In genomic region chr20:64092258-64093012, GRCh38 we compare ENCODE assay signal across 21 cellular contexts. TPM values are rescaled to one million over a fixed set of nuclear protein-coding genes. Genes with fewer than 3 reads are reported as not detected.
DNase-seq lines count a peak whose midpoint lies in the region; ATAC-seq, FAIRE-seq and TF ChIP-seq lines count a peak whose summit lies in the region.
"Had no signal": no experiment of that assay in that cellular context is flagged by ENCODE, and none has a peak within 500 bp of the region (broad histone marks: within the 10 kb centered on the region; RNA-seq: fewer than 3 reads in every experiment).

No MANE protein-coding gene starts in this region.

- H3K4ac ChIP-seq in mesendoderm (ENCODE audit: low read depth, low read length), result no peak overlapping the region

- peaks cover 7% of the 10 kb centered on the region for H3K4me1 Mint-ChIP-seq in WTC11

- no peak overlapping the region for H2BK5ac ChIP-seq in mesendoderm (ENCODE audit: low read length)

- no peak overlapping the region for H2AK5ac ChIP-seq in mesendoderm (ENCODE audit: low read length)

- BruUV-seq in HCT116 (replicated peaks; lab: Mats Ljungman, UMichigan) (no TSS peak), A673 (replicated peaks; lab: Mats Ljungman, UMichigan) (no TSS peak)

- peaks cover 6% of the 10 kb centered on the region for H3K36me3 Mint-ChIP-seq in WTC11

- no peak for FAIRE-seq in H54 (lab: Jason Lieb, UNC)
- FAIRE-seq: TTC549 had no signal

- peaks cover 11% of the 10 kb centered on the region; the same call in 1 of the 2 replicates for H3K27me3 Mint-ChIP-seq in WTC11 (ENCODE audit: low read depth)

- H3K4me1 ChIP-seq in BLaER1 (peaks cover 11% of the 10 kb centered on the region; the same call in 1 of the 2 replicates), HCT116 (ENCODE audit: control insufficient read depth in 1 of 2, insufficient read depth in 2 of 2, low read length in 2 of 2) (no peaks in the 10 kb centered on the region), mesendoderm (ENCODE audit: control insufficient read depth, low read depth, low read length) (no peaks in the 10 kb centered on the region), A673 (ENCODE audit: insufficient read depth, low read length, poor library complexity, severe bottlenecking) (no peaks in the 10 kb centered on the region), esophagus squamous epithelium (peaks cover 0 to 13% (median 0%) of the 10 kb centered on the region in 3 donors)

- no peak for TF ChIP-seq CTCF in HCT116 (IDR thresholded peaks at IDR 0.05 in 2 of 3, conservative IDR thresholded peaks at IDR 0.05 in 1 of 3; ENCODE audit: borderline replicate concordance in 1 of 3, insufficient read depth in 1 of 3, low read depth in 2 of 3, low read length in 2 of 3)
- no peak for TF ChIP-seq CTCF in WTC11 (IDR thresholded peaks at IDR 0.05)
- TF ChIP-seq CTCF in A673 (conservative IDR thresholded peaks at IDR 0.05; ENCODE audit: low read depth, low read length), result no peak
- TF ChIP-seq CTCF in esophagus squamous epithelium (IDR thresholded peaks at IDR 0.05), result no peak

- peaks cover 10% of the 10 kb centered on the region for H3K9me3 ChIP-seq in BLaER1
- H3K9me3 ChIP-seq in HCT116 (ENCODE audit: control insufficient read depth in 1 of 2, insufficient read depth in 1 of 2, low read depth in 1 of 2, low read length in 2 of 2), result peaks cover 6% of the 10 kb centered on the region in 2 experiments; a peak in 2 of 4 replicates
- H3K9me3 ChIP-seq in A673 (ENCODE audit: low read depth, low read length, poor library complexity, severe bottlenecking), result no peaks in the 10 kb centered on the region
- no peaks in the 10 kb centered on the region for H3K9me3 ChIP-seq in esophagus squamous epithelium

- DNase-seq in HCT116 (ENCODE audit: low read depth, low spot score) (no peak), WTC11 (ENCODE audit: low spot score) (no peak), mesendoderm (no peak), A673 (ENCODE audit: low spot score) (no peak), H54 (ENCODE audit: insufficient read length, low spot score) (no peak), esophagus squamous epithelium (lab: John Stamatoyannopoulos, UW) (no peak)
- DNase-seq: activated CD4-positive, alpha-beta T cell treated with anti-CD3 and anti-CD28 coated beads, Interleukin-2, amount 50 U/mL, for 1 hour; activated T-cell treated with anti-CD3 and anti-CD28 coated beads, Interleukin-2, amount 50 U/mL, for 48 hours; NCI-H1105 treated with DMSO at 0.1 percent for 48 hours; stimulated activated CD4-positive, alpha-beta T cell treated with anti-CD3 and anti-CD28 coated beads, Interleukin-2, amount 100 ng/mL, for 24 hours had no signal

- peak overlapping the region; percentile 85; the same call in 1 of the 2 replicates for H3K27ac Mint-ChIP-seq in WTC11

- H3K79me1 ChIP-seq in mesendoderm (ENCODE audit: low read length), result no peaks in the 10 kb centered on the region

- H3K27ac ChIP-seq in BLaER1, result no peak overlapping the region
- no peak overlapping the region for H3K27ac ChIP-seq in HCT116 (ENCODE audit: low read depth, low read length)
- no peak overlapping the region for H3K27ac ChIP-seq in mesendoderm (ENCODE audit: low read depth, low read length)
- no peak overlapping the region for H3K27ac ChIP-seq in A673 (ENCODE audit: low read depth, low read length, poor library complexity, severe bottlenecking)
- H3K27ac ChIP-seq in esophagus squamous epithelium, result no peak overlapping the region
- H3K27ac ChIP-seq: hepatocyte, KMS-11 had no signal

- intact Hi-C loops in HCT116 (cut with micrococcal nuclease), result no loop called here
- intact Hi-C loops in A673 (cut with micrococcal nuclease; ENCODE audit: unreplicated experiment), result no loop called here
- intact Hi-C loops in esophagus squamous epithelium (cut with DNase I), result no loop called here

- H3K4me3 ChIP-seq in BLaER1 (no peak overlapping the region), HCT116 (replicated peaks in 1 of 2; ENCODE audit: low read depth in 1 of 2, low read length in 2 of 2) (no peak overlapping the region), mesendoderm (ENCODE audit: low read length) (no peak overlapping the region), A673 (ENCODE audit: low read depth, low read length, poor library complexity, severe bottlenecking) (no peak overlapping the region), esophagus squamous epithelium (no peak overlapping the region)
- H3K4me3 ChIP-seq: hepatocyte had no signal

- no peak overlapping the region for H3K4me3 Mint-ChIP-seq in WTC11

- POLR2A ChIA-PET in HCT116 (lab: Charles Lee), result no interaction called here
- POLR2A ChIA-PET in WTC11 (lab: Charles Lee), result interaction anchor here (1.2 kb wide), 1 partner anchor 38 kb away, joined by 3 read pairs; no protein-coding TSS in a partner anchor
- POLR2A ChIA-PET in A673 (lab: Charles Lee; ENCODE audit: low non-redundant PET), result no interaction called here

- ATAC-seq in HCT116 (peak; percentile 33; the same call in 1 of the 2 replicates), WTC11 (peak; percentile 25)

- H4K20me1 ChIP-seq in BLaER1 (peaks cover 33% of the 10 kb centered on the region), HCT116 (ENCODE audit: insufficient read depth) (no peaks in the 10 kb centered on the region)

- H4K8ac ChIP-seq in mesendoderm (ENCODE audit: low read depth, low read length), result no peak overlapping the region

- H3K9ac ChIP-seq in BLaER1 (no peak overlapping the region), HCT116 (ENCODE audit: low read length) (no peak overlapping the region), mesendoderm (ENCODE audit: low read length) (no peak overlapping the region)
- H3K9ac ChIP-seq: KMS-11 had no signal

- H3K79me2 ChIP-seq in HCT116 (ENCODE audit: insufficient read depth, low read length), result no peaks in the 10 kb centered on the region
- H3K79me2 ChIP-seq in mesendoderm (ENCODE audit: control insufficient read depth, insufficient read depth, low read length), result no peaks in the 10 kb centered on the region
- H3K79me2 ChIP-seq: hepatocyte had no signal

- no peak overlapping the region for H4K5ac ChIP-seq in mesendoderm (ENCODE audit: low read length)

- peaks cover 16% of the 10 kb centered on the region for H3K9me3 Mint-ChIP-seq in WTC11

- peak overlapping the region; percentile 66 for H3K23ac ChIP-seq in mesendoderm (ENCODE audit: low read length)

- H3K27me3 ChIP-seq in BLaER1, result peaks cover 23% of the 10 kb centered on the region
- H3K27me3 ChIP-seq in HCT116 (ENCODE audit: insufficient read depth, low read length), result no peaks in the 10 kb centered on the region
- no peaks in the 10 kb centered on the region for H3K27me3 ChIP-seq in mesendoderm (ENCODE audit: insufficient read depth, low read length, poor library complexity)
- H3K27me3 ChIP-seq in A673 (replicated peaks; ENCODE audit: insufficient read depth, low read depth, low read length, poor library complexity), result no peaks in the 10 kb centered on the region
- peaks cover 0 to 57% (median 0%) of the 10 kb centered on the region in 4 donors for H3K27me3 ChIP-seq in esophagus squamous epithelium
- H3K27me3 ChIP-seq: hepatocyte had no signal

- no peak overlapping the region for H2BK120ac ChIP-seq in mesendoderm (ENCODE audit: low read depth, low read length)

- peaks cover 8% of the 10 kb centered on the region; the same call in 1 of the 2 replicates for H3K36me3 ChIP-seq in BLaER1
- H3K36me3 ChIP-seq in HCT116 (ENCODE audit: control insufficient read depth in 1 of 2, insufficient read depth in 2 of 2, low read length in 2 of 2), result no peaks in the 10 kb centered on the region
- H3K36me3 ChIP-seq in mesendoderm (ENCODE audit: control insufficient read depth, insufficient read depth, low read length), result no peaks in the 10 kb centered on the region
- H3K36me3 ChIP-seq in A673 (ENCODE audit: insufficient read depth, low read length, poor library complexity, severe bottlenecking), result no peaks in the 10 kb centered on the region
- no peaks in the 10 kb centered on the region for H3K36me3 ChIP-seq in esophagus squamous epithelium

- no peak overlapping the region for H2BK15ac ChIP-seq in mesendoderm (replicated peaks; ENCODE audit: low read depth)

- H3K56ac ChIP-seq in mesendoderm (ENCODE audit: low read length), result no peak overlapping the region

- no peak for TF ChIP-seq RAD21 in HCT116 (IDR thresholded peaks at IDR 0.05; ENCODE audit: low read depth)

- RAD21 ChIA-PET in HCT116 (lab: Charles Lee; ENCODE audit: low non-redundant PET in 1 of 2, low total read pairs in 2 of 2, uncharacterized antibody in 2 of 2, unreplicated experiment in 2 of 2), result no interaction called here

- CTCF ChIA-PET in HCT116 (lab: Charles Lee), result interaction anchor here (0.6 kb wide), 1 partner anchor 193 kb away, joined by 3 read pairs; no protein-coding TSS in a partner anchor
- CTCF ChIA-PET in WTC11 (lab: Charles Lee), result interaction anchor here (0.7 to 3.4 kb wide), 8 partner anchors 9 to 53 kb away, joined by 3 to 26 read pairs (median 6); partner anchors contain the start of gene LKAAEAR1
- CTCF ChIA-PET in A673 (lab: Charles Lee), result interaction anchor here (0.6 kb wide), 1 partner anchor 10 kb away, joined by 10 read pairs; no protein-coding TSS in a partner anchor

- no CpG with 5 or more reads among the region's 27 CpGs for WGBS in mesendoderm (ENCODE audit: extremely low coverage, insufficient coverage, low lambda C conversion rate)
- whole genome bisulfite sequencing in esophagus squamous epithelium, 2 donors, result 37% methylated on average over 14 of the region's 27 CpGs; no CpG with 5 or more reads in 1 of the 2 donors

- no peak overlapping the region for H2AFZ ChIP-seq in HCT116 (ENCODE audit: low read depth, low read length, poor library complexity, severe bottlenecking)
- H2AFZ ChIP-seq: hepatocyte had no signal

- no peaks in the 10 kb centered on the region for H3K9me2 ChIP-seq in HCT116 (ENCODE audit: insufficient read depth)

- H3K18ac ChIP-seq in mesendoderm (ENCODE audit: low read length), result no peak overlapping the region

- TF ChIP-seq POLR2A in HCT116 (IDR thresholded peaks at IDR 0.05; ENCODE audit: borderline replicate concordance, extremely low read depth, insufficient read depth, insufficient read length) (no peak), H54 (IDR thresholded peaks at IDR 0.05; ENCODE audit: low read depth, low read length) (no peak), esophagus squamous epithelium (IDR thresholded peaks at IDR 0.05) (no peak)

- 0 out of 2 replicates have a peak overlapping the region, but pooled peaks have one; percentile 9 for H3K4me2 ChIP-seq in BLaER1
- no peak overlapping the region for H3K4me2 ChIP-seq in HCT116 (ENCODE audit: low read length)
- no peak overlapping the region for H3K4me2 ChIP-seq in mesendoderm (ENCODE audit: low read length)
- H3K4me2 ChIP-seq: hepatocyte, KMS-11 had no signal

RNA-seq across cellular contexts. Expression of gene LKAAEAR1, which starts 8.2 kb away (rescaled TPM):
- total RNA-seq in HCT116 (2021; ENCODE audit: unreplicated experiment), result not detected
- 0.06 and 0.08 TPM in 2 replicates for polyA plus RNA-seq in HCT116 (2012)
- total RNA-seq in WTC11 (2021), result 0.53 to 1.7 TPM (median 0.73 TPM) in 3 replicates
- polyA plus RNA-seq in mesendoderm (2013, experiment 1 of 2), result 0.14 TPM
- polyA plus RNA-seq in mesendoderm (2013, experiment 2 of 2), result 0.04 TPM
- 0.37 and 0.62 TPM in 2 replicates for total RNA-seq in A673 (2021)
- not detected for total RNA-seq in esophagus squamous epithelium
- total RNA-seq: cardiac septum, fibroblast of lung, hepatocyte, kidney epithelial cell, mucosa of gallbladder, osteocyte had no signal
- polyA plus RNA-seq: BJ, fibroblast of lung had no signal

RNA-seq across cellular contexts. Expression of gene OPRL1, which starts 12.6 kb away (rescaled TPM):
- total RNA-seq in HCT116 (2021; ENCODE audit: unreplicated experiment) (1.6 TPM), WTC11 (2021) (1.7 to 2.2 TPM (median 2.0 TPM) in 3 replicates), A673 (2021) (0.32 and 0.46 TPM in 2 replicates), esophagus squamous epithelium (under 1 TPM in 3 of 4 donors, not detected in 1; 0.34 to 0.91 (median 0.76) TPM)
- polyA plus RNA-seq in HCT116 (2012), result 1.6 and 1.7 TPM in 2 replicates
- polyA plus RNA-seq in mesendoderm (2013, experiment 1 of 2), result 0.07 TPM
- 0.10 TPM for polyA plus RNA-seq in mesendoderm (2013, experiment 2 of 2)

RNA-seq across cellular contexts. Expression of gene RGS19, which starts 13.1 kb away (rescaled TPM):
- 21.4 TPM for total RNA-seq in HCT116 (2021; ENCODE audit: unreplicated experiment)
- 18.1 and 21.4 TPM in 2 replicates for polyA plus RNA-seq in HCT116 (2012)
- total RNA-seq in WTC11 (2021), result 13.8 to 15.9 TPM (median 15.1 TPM) in 3 replicates
- 11.2 TPM for polyA plus RNA-seq in mesendoderm (2013, experiment 1 of 2)
- 10.0 TPM for polyA plus RNA-seq in mesendoderm (2013, experiment 2 of 2)
- 14.4 and 16.4 TPM in 2 replicates for total RNA-seq in A673 (2021)
- 10 to 100 TPM in 3 of 4 donors, 1 to 10 TPM in 1; 7.4 to 14.4 (median 11.0) TPM for total RNA-seq in esophagus squamous epithelium

RNA-seq across cellular contexts. Expression of gene NPBWR2, which starts 14.9 kb away (rescaled TPM):
- total RNA-seq in HCT116 (2021; ENCODE audit: unreplicated experiment) (not detected), WTC11 (2021) (not detected in 3 replicates), A673 (2021) (not detected in 2 replicates), esophagus squamous epithelium (not detected)
- not detected in 2 replicates for polyA plus RNA-seq in HCT116 (2012)
- not detected for polyA plus RNA-seq in mesendoderm (2013, experiment 1 of 2)
- not detected for polyA plus RNA-seq in mesendoderm (2013, experiment 2 of 2)
- total RNA-seq: cardiac septum, fibroblast of lung, hepatocyte, kidney epithelial cell, mucosa of gallbladder, osteocyte, temporal lobe had no signal
- polyA plus RNA-seq: BJ, fibroblast of lung, hepatocyte had no signal

RNA-seq across cellular contexts. Expression of gene TCEA2, which starts 29.4 kb away (rescaled TPM):
- 29.7 TPM for total RNA-seq in HCT116 (2021; ENCODE audit: unreplicated experiment)
- polyA plus RNA-seq in HCT116 (2012), result 37.7 and 40.4 TPM in 2 replicates
- total RNA-seq in WTC11 (2021), result 55.8 to 63.6 TPM (median 63.5 TPM) in 3 replicates
- 29.9 TPM for polyA plus RNA-seq in mesendoderm (2013, experiment 1 of 2)
- 30.7 TPM for polyA plus RNA-seq in mesendoderm (2013, experiment 2 of 2)
- 35.0 and 41.3 TPM in 2 replicates for total RNA-seq in A673 (2021)
- total RNA-seq in esophagus squamous epithelium, result 10 to 100 TPM in 2 of 4 donors, 1 to 10 TPM in 2; 1.8 to 25.2 (median 8.9) TPM
